8 cellular contexts compared by ENCODE assay signal in the genomic region with DNA sequence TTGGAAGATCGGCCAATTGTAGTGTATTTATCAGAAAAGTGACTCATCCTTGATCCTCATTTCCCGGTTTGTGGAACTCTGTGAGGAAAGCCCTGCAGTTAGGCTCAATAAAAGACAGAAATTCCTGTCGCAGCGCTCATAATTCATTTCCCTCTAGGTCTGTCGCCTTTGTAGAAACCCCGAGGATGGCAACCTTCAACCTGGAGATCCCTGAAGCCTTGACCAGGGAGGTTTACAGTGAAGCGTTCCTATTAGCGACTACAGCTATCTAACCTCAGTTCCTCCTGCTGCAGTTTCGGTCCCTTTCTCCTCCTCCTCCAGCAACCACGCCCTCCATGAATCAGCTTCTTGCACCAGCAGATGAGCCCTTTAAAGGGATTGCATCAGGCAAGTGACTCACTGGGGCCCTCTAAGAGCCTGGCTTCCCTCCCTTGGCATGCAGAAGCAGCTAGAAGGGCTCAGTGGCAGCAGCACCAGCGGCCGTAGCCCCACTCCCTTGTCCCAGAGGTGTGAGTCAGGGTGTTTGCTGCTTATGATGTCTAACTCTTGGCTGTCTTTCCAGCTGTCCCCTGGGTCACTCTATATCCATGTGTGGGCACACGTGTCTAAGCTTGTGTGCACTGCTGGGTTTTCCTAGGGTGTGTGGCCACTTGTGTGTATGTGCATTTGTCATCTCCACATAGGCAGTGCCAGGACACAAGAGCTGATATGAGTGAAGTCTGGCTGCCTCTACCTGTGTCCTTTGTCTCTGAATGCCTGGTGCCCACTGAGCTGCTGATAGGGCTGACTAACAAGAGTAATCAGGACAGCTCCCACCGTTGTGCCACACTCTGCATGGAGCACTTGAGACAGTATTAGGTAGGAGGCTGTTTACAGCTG. TPM values are rescaled to one million over a fixed set of nuclear protein-coding genes. Genes with fewer than 3 reads are reported as not detected.
DNase-seq lines count a peak whose midpoint lies in the region; ATAC-seq and TF ChIP-seq lines count a peak whose summit lies in the region.

No MANE protein-coding gene starts in this region.

- H3K4me1 Mint-ChIP-seq in natural killer cell, result peaks cover 39 to 54% of the 10 kb centered on the region in 2 donors

- no peaks in the 10 kb centered on the region for H3K9me3 Mint-ChIP-seq in natural killer cell

- peak overlapping the region; percentile 98 to 99 for H3K27ac Mint-ChIP-seq in natural killer cell

- H3K4me3 Mint-ChIP-seq in natural killer cell, result peak overlapping the region; percentile 89

- peak; percentile 43 for ATAC-seq in GM21529 (IDR thresholded peaks at IDR 0.05; ENCODE audit: unreplicated experiment)
- ATAC-seq in natural killer cell, result peak; percentile 53 to 76 (median 62)

- TF ChIP-seq CTCF in fibroblast of pulmonary artery (IDR thresholded peaks at IDR 0.05; ENCODE audit: low read length, missing control alignments) (no peak), natural killer cell (IDR thresholded peaks at IDR 0.05) (no peak)

- peak; percentile 77 for DNase-seq in D341Med (ENCODE audit: low spot score)
- peak; percentile 96 for DNase-seq in KG1 (lab: John Stamatoyannopoulos, UW)
- DNase-seq in RKO (ENCODE audit: low spot score), result peak; percentile 100
- DNase-seq in activated T-helper 1 cell treated with anti-CD3 and anti-CD28 coated beads, Interleukin-2, amount 50 U/mL, for 16 hours (ENCODE audit: low read depth in 1 of 2, low spot score in 1 of 2), result peak; percentile 64 to 81
- peak; percentile 100 for DNase-seq in fibroblast of pulmonary artery (ENCODE audit: low read depth)
- DNase-seq in natural killer cell, result peak; percentile 78
- DNase-seq in stimulated activated naive CD4-positive, alpha-beta T cell treated with Interleukin-2 at 50 U/mL for 16 hours (lab: John Stamatoyannopoulos, UW), result peak; percentile 95

- peak overlapping the region; percentile 68 for H3K4me3 ChIP-seq in fibroblast of pulmonary artery (replicated peaks; ENCODE audit: low read depth, low read length)

- intact Hi-C loops in natural killer cell (cut with micrococcal nuclease), result loop anchor here (1.0 to 5.0 kb wide), 3 partner anchors 11 to 164 kb away; partner anchors contain the start of genes LSM10 and THRAP3

- no peaks in the 10 kb centered on the region for H3K36me3 Mint-ChIP-seq in natural killer cell

- no peaks in the 10 kb centered on the region for H3K27me3 Mint-ChIP-seq in natural killer cell (ENCODE audit: low read depth in 2 of 2)

RNA-seq across cellular contexts. Expression of gene STK40, which starts 0.8 kb away (rescaled TPM):
- total RNA-seq in natural killer cell, result 10 to 100 TPM; 55.9 to 65.3 (median 59.8) TPM

RNA-seq across cellular contexts. Expression of gene LSM10, which starts 11.2 kb away (rescaled TPM):
- 10 to 100 TPM; 25.2 to 30.4 (median 26.6) TPM for total RNA-seq in natural killer cell

Comparison
In these comparisons a context has a peak if more than half of its experiments do, and no peak if none do; other contexts are left out.
1. Peak in every context shown above with its lines: DNase-seq, ATAC-seq and H3K4me3 ChIP-seq.